Comparison of ENCODE assay signal across 1 cellular context in the genomic region with DNA sequence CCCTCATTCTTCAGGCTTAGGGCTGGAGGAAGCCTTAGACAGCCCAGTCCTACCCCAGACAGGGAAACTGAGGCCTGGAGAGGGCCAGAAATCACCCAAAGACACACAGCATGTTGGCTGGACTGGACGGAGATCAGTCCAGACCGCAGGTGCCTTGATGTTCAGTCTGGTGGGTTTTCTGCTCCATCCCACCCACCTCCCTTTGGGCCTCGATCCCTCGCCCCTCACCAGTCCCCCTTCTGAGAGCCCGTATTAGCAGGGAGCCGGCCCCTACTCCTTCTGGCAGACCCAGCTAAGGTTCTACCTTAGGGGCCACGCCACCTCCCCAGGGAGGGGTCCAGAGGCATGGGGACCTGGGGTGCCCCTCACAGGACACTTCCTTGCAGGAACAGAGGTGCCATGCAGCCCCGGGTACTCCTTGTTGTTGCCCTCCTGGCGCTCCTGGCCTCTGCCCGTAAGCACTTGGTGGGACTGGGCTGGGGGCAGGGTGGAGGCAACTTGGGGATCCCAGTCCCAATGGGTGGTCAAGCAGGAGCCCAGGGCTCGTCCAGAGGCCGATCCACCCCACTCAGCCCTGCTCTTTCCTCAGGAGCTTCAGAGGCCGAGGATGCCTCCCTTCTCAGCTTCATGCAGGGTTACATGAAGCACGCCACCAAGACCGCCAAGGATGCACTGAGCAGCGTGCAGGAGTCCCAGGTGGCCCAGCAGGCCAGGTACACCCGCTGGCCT.
TF ChIP-seq lines count a peak whose summit lies in the region.

No MANE protein-coding gene starts in this region.

TF ChIP-seq in HepG2, 621 proteins besides CTCF, POLR2A, EP300 and RAD21 (continued from another document):
- TF ChIP-seq, protein P1, sequence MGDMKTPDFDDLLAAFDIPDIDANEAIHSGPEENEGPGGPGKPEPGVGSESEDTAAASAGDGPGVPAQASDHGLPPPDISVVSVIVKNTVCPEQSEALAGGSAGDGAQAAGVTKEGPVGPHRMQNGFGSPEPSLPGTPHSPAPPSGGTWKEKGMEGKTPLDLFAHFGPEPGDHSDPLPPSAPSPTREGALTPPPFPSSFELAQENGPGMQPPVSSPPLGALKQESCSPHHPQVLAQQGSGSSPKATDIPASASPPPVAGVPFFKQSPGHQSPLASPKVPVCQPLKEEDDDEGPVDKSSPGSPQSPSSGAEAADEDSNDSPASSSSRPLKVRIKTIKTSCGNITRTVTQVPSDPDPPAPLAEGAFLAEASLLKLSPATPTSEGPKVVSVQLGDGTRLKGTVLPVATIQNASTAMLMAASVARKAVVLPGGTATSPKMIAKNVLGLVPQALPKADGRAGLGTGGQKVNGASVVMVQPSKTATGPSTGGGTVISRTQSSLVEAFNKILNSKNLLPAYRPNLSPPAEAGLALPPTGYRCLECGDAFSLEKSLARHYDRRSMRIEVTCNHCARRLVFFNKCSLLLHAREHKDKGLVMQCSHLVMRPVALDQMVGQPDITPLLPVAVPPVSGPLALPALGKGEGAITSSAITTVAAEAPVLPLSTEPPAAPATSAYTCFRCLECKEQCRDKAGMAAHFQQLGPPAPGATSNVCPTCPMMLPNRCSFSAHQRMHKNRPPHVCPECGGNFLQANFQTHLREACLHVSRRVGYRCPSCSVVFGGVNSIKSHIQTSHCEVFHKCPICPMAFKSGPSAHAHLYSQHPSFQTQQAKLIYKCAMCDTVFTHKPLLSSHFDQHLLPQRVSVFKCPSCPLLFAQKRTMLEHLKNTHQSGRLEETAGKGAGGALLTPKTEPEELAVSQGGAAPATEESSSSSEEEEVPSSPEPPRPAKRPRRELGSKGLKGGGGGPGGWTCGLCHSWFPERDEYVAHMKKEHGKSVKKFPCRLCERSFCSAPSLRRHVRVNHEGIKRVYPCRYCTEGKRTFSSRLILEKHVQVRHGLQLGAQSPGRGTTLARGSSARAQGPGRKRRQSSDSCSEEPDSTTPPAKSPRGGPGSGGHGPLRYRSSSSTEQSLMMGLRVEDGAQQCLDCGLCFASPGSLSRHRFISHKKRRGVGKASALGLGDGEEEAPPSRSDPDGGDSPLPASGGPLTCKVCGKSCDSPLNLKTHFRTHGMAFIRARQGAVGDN (CRISPR knock-in tag; IDR thresholded peaks at IDR 0.05) = peak; percentile 7
- TF ChIP-seq ZNF292 (CRISPR knock-in tag; IDR thresholded peaks at IDR 0.05; ENCODE audit: borderline replicate concordance, low read depth) (0 out of 2 replicates have a peak, but pooled peaks have one; percentile 47), HNRNPL (IDR thresholded peaks at IDR 0.05; ENCODE audit: low read depth, low read length) (peak; percentile 74), MAF1 (CRISPR knock-in tag; IDR thresholded peaks at IDR 0.05; ENCODE audit: borderline replicate concordance) (no peak), ZNF558 (CRISPR knock-in tag; IDR thresholded peaks at IDR 0.05; ENCODE audit: borderline replicate concordance) (0 out of 2 replicates have a peak, but pooled peaks have one; percentile 14), NONO (IDR thresholded peaks at IDR 0.05) (no peak), NONO (CRISPR knock-in tag; conservative IDR thresholded peaks at IDR 0.05) (0 out of 2 replicates have a peak, but pooled peaks have one; percentile 40), REPIN1 (CRISPR knock-in tag; IDR thresholded peaks at IDR 0.05; ENCODE audit: borderline replicate concordance, low read depth) (peak; percentile 4; the same call in 1 of the 2 replicates), CENPX (CRISPR knock-in tag; IDR thresholded peaks at IDR 0.05) (no peak), ELF4 (CRISPR knock-in tag; IDR thresholded peaks at IDR 0.05; ENCODE audit: borderline replicate concordance) (0 out of 2 replicates have a peak, but pooled peaks have one; percentile 49), KDM5B (CRISPR knock-in tag; IDR thresholded peaks at IDR 0.05; ENCODE audit: borderline replicate concordance) (0 out of 2 replicates have a peak, but pooled peaks have one; percentile 50), ZMYM3 (CRISPR knock-in tag; IDR thresholded peaks at IDR 0.05) (0 out of 2 replicates have a peak, but pooled peaks have one; percentile 34), ZNF768 (CRISPR knock-in tag; IDR thresholded peaks at IDR 0.05) (peak; percentile 79), HOXA3 (CRISPR knock-in tag; IDR thresholded peaks at IDR 0.05) (0 out of 2 replicates have a peak, but pooled peaks have one; percentile 8)
- TF ChIP-seq, protein P2, sequence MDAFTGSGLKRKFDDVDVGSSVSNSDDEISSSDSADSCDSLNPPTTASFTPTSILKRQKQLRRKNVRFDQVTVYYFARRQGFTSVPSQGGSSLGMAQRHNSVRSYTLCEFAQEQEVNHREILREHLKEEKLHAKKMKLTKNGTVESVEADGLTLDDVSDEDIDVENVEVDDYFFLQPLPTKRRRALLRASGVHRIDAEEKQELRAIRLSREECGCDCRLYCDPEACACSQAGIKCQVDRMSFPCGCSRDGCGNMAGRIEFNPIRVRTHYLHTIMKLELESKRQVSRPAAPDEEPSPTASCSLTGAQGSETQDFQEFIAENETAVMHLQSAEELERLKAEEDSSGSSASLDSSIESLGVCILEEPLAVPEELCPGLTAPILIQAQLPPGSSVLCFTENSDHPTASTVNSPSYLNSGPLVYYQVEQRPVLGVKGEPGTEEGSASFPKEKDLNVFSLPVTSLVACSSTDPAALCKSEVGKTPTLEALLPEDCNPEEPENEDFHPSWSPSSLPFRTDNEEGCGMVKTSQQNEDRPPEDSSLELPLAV (CRISPR knock-in tag; conservative IDR thresholded peaks at IDR 0.05; ENCODE audit: low read depth) = no peak
- TF ChIP-seq, protein P3, sequence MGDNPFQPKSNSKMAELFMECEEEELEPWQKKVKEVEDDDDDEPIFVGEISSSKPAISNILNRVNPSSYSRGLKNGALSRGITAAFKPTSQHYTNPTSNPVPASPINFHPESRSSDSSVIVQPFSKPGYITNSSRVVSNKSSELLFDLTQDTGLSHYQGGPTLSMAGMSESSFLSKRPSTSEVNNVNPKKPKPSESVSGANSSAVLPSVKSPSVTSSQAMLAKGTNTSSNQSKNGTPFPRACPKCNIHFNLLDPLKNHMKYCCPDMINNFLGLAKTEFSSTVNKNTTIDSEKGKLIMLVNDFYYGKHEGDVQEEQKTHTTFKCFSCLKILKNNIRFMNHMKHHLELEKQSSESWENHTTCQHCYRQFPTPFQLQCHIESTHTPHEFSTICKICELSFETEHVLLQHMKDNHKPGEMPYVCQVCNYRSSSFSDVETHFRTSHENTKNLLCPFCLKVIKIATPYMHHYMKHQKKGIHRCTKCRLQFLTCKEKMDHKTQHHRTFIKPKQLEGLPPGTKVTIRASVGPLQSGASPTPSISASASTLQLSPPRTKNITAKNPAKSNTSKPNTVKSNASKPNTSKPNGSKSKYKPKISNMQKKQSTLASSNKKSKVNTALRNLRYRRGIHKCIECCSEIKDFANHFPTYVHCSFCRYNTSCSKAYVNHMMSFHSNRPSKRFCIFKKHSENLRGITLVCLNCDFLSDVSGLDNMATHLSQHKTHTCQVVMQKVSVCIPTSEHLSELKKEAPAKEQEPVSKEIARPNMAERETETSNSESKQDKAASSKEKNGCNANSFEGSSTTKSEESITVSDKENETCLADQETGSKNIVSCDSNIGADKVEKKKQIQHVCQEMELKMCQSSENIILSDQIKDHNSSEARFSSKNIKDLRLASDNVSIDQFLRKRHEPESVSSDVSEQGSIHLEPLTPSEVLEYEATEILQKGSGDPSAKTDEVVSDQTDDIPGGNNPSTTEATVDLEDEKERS (CRISPR knock-in tag; IDR thresholded peaks at IDR 0.05) = 0 out of 2 replicates have a peak, but pooled peaks have one; percentile 32
- TF ChIP-seq, protein P4, sequence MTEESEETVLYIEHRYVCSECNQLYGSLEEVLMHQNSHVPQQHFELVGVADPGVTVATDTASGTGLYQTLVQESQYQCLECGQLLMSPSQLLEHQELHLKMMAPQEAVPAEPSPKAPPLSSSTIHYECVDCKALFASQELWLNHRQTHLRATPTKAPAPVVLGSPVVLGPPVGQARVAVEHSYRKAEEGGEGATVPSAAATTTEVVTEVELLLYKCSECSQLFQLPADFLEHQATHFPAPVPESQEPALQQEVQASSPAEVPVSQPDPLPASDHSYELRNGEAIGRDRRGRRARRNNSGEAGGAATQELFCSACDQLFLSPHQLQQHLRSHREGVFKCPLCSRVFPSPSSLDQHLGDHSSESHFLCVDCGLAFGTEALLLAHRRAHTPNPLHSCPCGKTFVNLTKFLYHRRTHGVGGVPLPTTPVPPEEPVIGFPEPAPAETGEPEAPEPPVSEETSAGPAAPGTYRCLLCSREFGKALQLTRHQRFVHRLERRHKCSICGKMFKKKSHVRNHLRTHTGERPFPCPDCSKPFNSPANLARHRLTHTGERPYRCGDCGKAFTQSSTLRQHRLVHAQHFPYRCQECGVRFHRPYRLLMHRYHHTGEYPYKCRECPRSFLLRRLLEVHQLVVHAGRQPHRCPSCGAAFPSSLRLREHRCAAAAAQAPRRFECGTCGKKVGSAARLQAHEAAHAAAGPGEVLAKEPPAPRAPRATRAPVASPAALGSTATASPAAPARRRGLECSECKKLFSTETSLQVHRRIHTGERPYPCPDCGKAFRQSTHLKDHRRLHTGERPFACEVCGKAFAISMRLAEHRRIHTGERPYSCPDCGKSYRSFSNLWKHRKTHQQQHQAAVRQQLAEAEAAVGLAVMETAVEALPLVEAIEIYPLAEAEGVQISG (CRISPR knock-in tag; IDR thresholded peaks at IDR 0.05) = peak; percentile 18; the same call in 1 of the 2 replicates
